Comparison of ENCODE assay signal across 26 cellular contexts in genomic region chr6:88577461-88577860, GRCh38.
"Had no signal": no experiment of that assay in that cellular context is flagged by ENCODE, and none has a peak within 500 bp of the region (broad histone marks: within the 10 kb centered on the region; RNA-seq: fewer than 3 reads in every experiment).

No MANE protein-coding gene starts in this region.

- DNase-seq: stimulated activated CD4-positive, alpha-beta T cell treated with anti-CD3 and anti-CD28 coated beads, Interleukin-2, amount 100 ng/mL, for 48 hours; stimulated activated CD4-positive, alpha-beta T cell treated with anti-CD3 and anti-CD28 coated beads, Interleukin-4, amount 100 ng/mL, for 1 hour; stimulated activated CD4-positive, alpha-beta T cell treated with anti-CD3 and anti-CD28 coated beads, Interleukin-4, amount 100 ng/mL, for 24 hours; stimulated activated CD4-positive, alpha-beta T cell treated with anti-CD3 and anti-CD28 coated beads, Interleukin-4, amount 100 ng/mL, for 4 hours; stimulated activated CD8-positive, alpha-beta memory T cell treated with anti-CD3 and anti-CD28 coated beads, Interleukin-4, amount 100 ng/mL, for 48 hours; stimulated activated naive B cell treated with anti-CD40 and anti-IgM and Interleukin-4, amounts not matched to agents 10 μg/mL and 1 μg/mL and 100 μg/mL, for 72 hours; stimulated activated naive CD4-positive, alpha-beta T cell; stimulated activated naive CD4-positive, alpha-beta T cell treated with Interleukin-2 at 50 U/mL for 16 hours; stimulated activated naive CD8-positive, alpha-beta T cell treated with anti-CD3 and anti-CD28 coated beads, Interleukin-15, amount 100 ng/mL, for 72 hours; stimulated activated naive CD8-positive, alpha-beta T cell treated with anti-CD3 and anti-CD28 coated beads, Interleukin-15, Interleukin-2, amounts not matched to agents 100 U/mL and 50 U/mL, for 24 hours; stomach; substantia nigra; testis; thyroid gland; tibial artery; transverse colon; trophoblast cell; upper lobe of left lung; upper lobe of right lung; uterus had no signal

- H3K36me3 ChIP-seq: stomach, suprapubic skin, thoracic aorta, thyroid gland, tibial artery, tibial nerve, transverse colon, upper lobe of left lung, upper lobe of right lung, uterus, vagina had no signal

- H3K4me3 ChIP-seq: stomach, suprapubic skin, testis, thoracic aorta, thyroid gland, tibial artery, tibial nerve, transverse colon, upper lobe of left lung, upper lobe of right lung, uterus, vagina had no signal

- H3K9me3 ChIP-seq: suprapubic skin, testis, thoracic aorta, thyroid gland, transverse colon, upper lobe of left lung, upper lobe of right lung, uterus, vagina had no signal

- H3K4me1 ChIP-seq: stomach, suprapubic skin, testis, thyroid gland, tibial artery, tibial nerve, upper lobe of left lung, upper lobe of right lung, uterus, vagina had no signal

- ATAC-seq: stimulated activated effector memory CD8-positive, alpha-beta T cell treated with anti-CD3 and anti-CD28 coated beads, Interleukin-12 subunit alpha, Interleukin-12 subunit beta, amount 100 ng/mL, for 72 hours; stimulated activated memory B cell treated with anti-CD40 and anti-IgM and Interleukin-4, amounts not matched to agents 10 μg/mL and 1 μg/mL and 100 μg/mL, for 72 hours; stimulated activated naive B cell treated with anti-CD40 and anti-IgM and Interleukin-4, amounts not matched to agents 10 μg/mL and 1 μg/mL and 100 μg/mL, for 72 hours; stimulated activated naive CD8-positive, alpha-beta T cell treated with anti-CD3 and anti-CD28 coated beads, Interleukin-15, amount 100 ng/mL, for 72 hours; stimulated activated naive CD8-positive, alpha-beta T cell treated with anti-CD3 and anti-CD28 coated beads, Interleukin-15, Interleukin-2, amounts not matched to agents 100 U/mL and 50 U/mL, for 24 hours; upper lobe of right lung had no signal
